Comparison of ENCODE assay signal across 10 cellular contexts in the genomic region with DNA sequence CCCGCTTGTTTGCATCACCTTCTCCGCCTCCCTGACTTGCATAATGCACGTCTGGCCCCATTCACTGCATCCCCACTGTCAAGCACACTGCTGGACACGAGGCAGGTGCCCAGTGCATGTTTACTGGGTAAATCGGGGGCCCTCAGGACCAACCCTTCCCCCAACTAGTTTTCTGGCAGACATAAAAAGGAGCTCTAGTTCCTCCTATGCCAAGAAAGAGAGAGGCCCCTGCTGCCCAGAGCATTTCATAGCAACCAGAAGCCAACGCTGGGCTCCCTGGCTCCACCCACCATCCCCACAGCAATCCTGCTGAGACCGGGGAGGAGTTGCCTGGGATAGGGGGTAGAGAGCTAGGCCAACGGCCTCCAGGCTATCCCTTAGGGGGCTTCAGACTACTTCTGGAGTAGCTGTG. TPM values are rescaled to one million over a fixed set of nuclear protein-coding genes. Genes with fewer than 3 reads are reported as not detected.
DNase-seq lines count a peak whose midpoint lies in the region; ATAC-seq lines count a peak whose summit lies in the region.
"Had no signal": no experiment of that assay in that cellular context is flagged by ENCODE, and none has a peak within 500 bp of the region (broad histone marks: within the 10 kb centered on the region; RNA-seq: fewer than 3 reads in every experiment).

No MANE protein-coding gene starts in this region.

- ATAC-seq in left lobe of liver = peak; percentile 67
- ATAC-seq in HG03045 (IDR thresholded peaks at IDR 0.05; ENCODE audit: unreplicated experiment) = no peak
- ATAC-seq: stimulated activated naive CD8-positive, alpha-beta T cell treated with anti-CD3 and anti-CD28 coated beads, Interleukin-15, Interleukin-2, amounts not matched to agents 100 U/mL and 50 U/mL, for 24 hours had no signal

- DNase-seq in NCI-H2227 (lab: John Stamatoyannopoulos, UW; ENCODE audit: unreplicated experiment) = peak; percentile 81
- DNase-seq in cerebellum (ENCODE audit: low spot score) = peak; percentile 47
- DNase-seq in left lobe of liver (ENCODE audit: low spot score) = peak; percentile 83
- peak in 35 of 49 donors; percentile 3 to 68 (median 40) for DNase-seq in substantia nigra (lab: John Stamatoyannopoulos, UW)
- DNase-seq in LoVo (ENCODE audit: low spot score) = no peak
- no peak for DNase-seq in SK-N-DZ (ENCODE audit: low spot score)
- DNase-seq: activated CD4-positive, alpha-beta memory T cell treated with anti-CD3 and anti-CD28 coated beads for 36 hours; activated naive CD8-positive, alpha-beta T cell treated with anti-CD3 and anti-CD28 coated beads for 36 hours; stimulated activated naive CD8-positive, alpha-beta T cell treated with anti-CD3 and anti-CD28 coated beads, Interleukin-15, Interleukin-2, amounts not matched to agents 100 U/mL and 50 U/mL, for 24 hours had no signal

- no peak overlapping the region for H3K27ac ChIP-seq in substantia nigra (ENCODE audit: low read depth, low read length, poor library complexity, severe bottlenecking)

RNA-seq across cellular contexts. Expression of a gene that starts 23.2 kb away (rescaled TPM):
- 24.7 TPM for total RNA-seq in cerebellum
- 8.4 TPM for total RNA-seq in left lobe of liver
- polyA plus RNA-seq in SK-N-DZ (2014; cell fraction: cytosol; rRNA removed) = 15.6 and 18.6 TPM in 2 replicates
- 23.8 and 37.0 TPM in 2 replicates for polyA plus RNA-seq in SK-N-DZ (2014; cell fraction: nucleus; rRNA removed)

RNA-seq across cellular contexts. Expression of a gene that starts 23.9 kb away (rescaled TPM):
- total RNA-seq in cerebellum (1.1 TPM), left lobe of liver (0.10 TPM)
- polyA plus RNA-seq in SK-N-DZ (2014; cell fraction: cytosol; rRNA removed) = 0.37 and 1.0 TPM in 2 replicates
- polyA plus RNA-seq in SK-N-DZ (2014; cell fraction: nucleus; rRNA removed) = 0.24 and 0.31 TPM in 2 replicates
- total RNA-seq: activated naive CD8-positive, alpha-beta T cell treated with anti-CD3 and anti-CD28 coated beads for 36 hours had no signal

RNA-seq across cellular contexts. Expression of a gene that starts 39.9 kb away (rescaled TPM):
- total RNA-seq in cerebellum = 4.4 TPM
- 8.2 TPM for total RNA-seq in left lobe of liver
- 3.1 and 3.2 TPM in 2 replicates for polyA plus RNA-seq in SK-N-DZ (2014; cell fraction: cytosol; rRNA removed)
- 1.1 and 1.6 TPM in 2 replicates for polyA plus RNA-seq in SK-N-DZ (2014; cell fraction: nucleus; rRNA removed)

Comparison
In these comparisons a context has a peak if more than half of its experiments do, and no peak if none do; other contexts are left out.
1. DNase-seq: peak in NCI-H2227 (single experiment), cerebellum (single experiment), left lobe of liver (single experiment) and substantia nigra (35 of 49); none in LoVo (single experiment) and SK-N-DZ (single experiment).